Comparison of ENCODE assay signal across 8 cellular contexts in the genomic region with DNA sequence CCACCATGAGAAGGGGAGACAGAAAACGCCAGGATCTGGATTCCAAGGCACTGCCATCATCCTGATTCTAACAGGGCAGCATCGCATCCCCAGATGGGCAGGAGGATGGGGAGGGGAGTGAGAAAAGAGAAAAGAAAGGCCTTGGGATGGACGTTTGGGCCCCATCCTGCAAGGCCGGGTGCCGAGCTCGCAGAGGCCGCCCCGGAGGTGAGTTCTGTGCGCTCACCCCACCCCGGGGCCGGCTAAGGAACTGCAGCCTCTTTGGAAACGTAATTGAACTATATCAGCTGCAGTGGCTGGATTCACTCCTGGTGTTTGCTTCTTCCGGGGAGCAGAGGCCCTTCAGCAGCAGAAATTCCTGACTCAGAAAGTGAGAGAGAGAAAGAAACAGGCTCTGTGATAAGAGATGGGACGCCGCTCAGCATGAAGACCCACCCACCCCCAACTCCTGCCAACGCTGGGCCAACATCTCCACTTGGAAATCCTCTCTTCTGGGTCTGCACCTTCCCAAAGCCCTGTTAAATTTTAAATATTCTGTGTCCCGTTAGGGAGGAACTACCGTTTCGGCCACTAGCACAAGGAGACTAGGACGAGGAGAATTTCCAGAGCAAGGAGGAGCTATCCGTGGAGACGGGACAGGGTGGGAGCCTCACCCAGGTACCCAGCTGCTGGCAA. TPM values are rescaled to one million over a fixed set of nuclear protein-coding genes. Genes with fewer than 3 reads are reported as not detected.
A peak's percentile ranks its signal among the peaks of the same experiment; 100 is the strongest.
DNase-seq lines count a peak whose midpoint lies in the region; ATAC-seq and TF ChIP-seq lines count a peak whose summit lies in the region.

No MANE protein-coding gene starts in this region.

- H3K4me2 ChIP-seq in neural cell (ENCODE audit: low read length), result no peak overlapping the region

- ATAC-seq in CD8-positive, alpha-beta T cell, result peak; percentile 78
- peak; percentile 86 for ATAC-seq in GM19395 (IDR thresholded peaks at IDR 0.05; ENCODE audit: unreplicated experiment)
- ATAC-seq in HG03457 (IDR thresholded peaks at IDR 0.05; ENCODE audit: unreplicated experiment), result peak; percentile 50

- no peaks in the 10 kb centered on the region for H3K79me2 ChIP-seq in neural cell (replicated peaks; ENCODE audit: insufficient read depth, low read length)

- peaks cover 3% of the 10 kb centered on the region for H3K4me1 Mint-ChIP-seq in CD8-positive, alpha-beta T cell (ENCODE audit: low read depth)

- no peaks in the 10 kb centered on the region for H4K20me1 ChIP-seq in neural cell (ENCODE audit: insufficient read depth)

- H3K4me3 Mint-ChIP-seq in CD8-positive, alpha-beta T cell, result no peak overlapping the region

- intact Hi-C loops in CD8-positive, alpha-beta T cell (cut with DNase I, micrococcal nuclease), result loop anchor here (1.0 to 2.0 kb wide), 3 partner anchors 170 to 596 kb away; no protein-coding TSS in a partner anchor

- peak; percentile 19 to 70 (median 36) for DNase-seq in CD8-positive, alpha-beta T cell
- DNase-seq in NOMO-1 treated with DMSO at 0.1 percent for 48 hours (lab: John Stamatoyannopoulos, UW; ENCODE audit: unreplicated experiment) (peak; percentile 33), activated T-cell treated with anti-CD3 and anti-CD28 coated beads for 24 hours (ENCODE audit: low read depth) (peak; percentile 36), fibroblast of gingiva (ENCODE audit: low read depth) (peak; percentile 48)

- H2AFZ ChIP-seq in neural cell (ENCODE audit: low read depth, low read length), result peak overlapping the region; percentile 9

- no peaks in the 10 kb centered on the region for H3K9me2 ChIP-seq in neural cell (ENCODE audit: insufficient read depth, low read length)

- no peak overlapping the region for H3K27ac ChIP-seq in CD8-positive, alpha-beta T cell (ENCODE audit: low read depth, low read length)
- no peak overlapping the region for H3K27ac ChIP-seq in neural cell (ENCODE audit: low read length)
- peak overlapping the region; percentile 67 for H3K27ac ChIP-seq in subcutaneous abdominal adipose tissue (ENCODE audit: low read depth, low read length)

- no peaks in the 10 kb centered on the region for H3F3A ChIP-seq in neural cell (ENCODE audit: insufficient read depth, low read length, poor library complexity, severe bottlenecking)

- no peaks in the 10 kb centered on the region for H3K27me3 ChIP-seq in CD8-positive, alpha-beta T cell (ENCODE audit: insufficient read depth, low read length)
- no peaks in the 10 kb centered on the region for H3K27me3 ChIP-seq in neural cell (ENCODE audit: insufficient read depth, low read depth, low read length)
- H3K27me3 ChIP-seq in subcutaneous abdominal adipose tissue (ENCODE audit: control insufficient read depth in 5 of 5, insufficient read depth in 4 of 5, low read length in 5 of 5), result peaks cover 0 to 5% (median 0%) of the 10 kb centered on the region in 5 donors

- H3K9ac ChIP-seq in neural cell (ENCODE audit: low read length) (no peak overlapping the region), subcutaneous abdominal adipose tissue (ENCODE audit: low read length in 5 of 5) (peak overlapping the region in 1 of 5 donors; percentile 35)

- H3K36me3 ChIP-seq in CD8-positive, alpha-beta T cell (ENCODE audit: insufficient read depth, low read length), result no peaks in the 10 kb centered on the region
- H3K36me3 ChIP-seq in neural cell (ENCODE audit: insufficient read depth, low read length) (no peaks in the 10 kb centered on the region), subcutaneous abdominal adipose tissue (ENCODE audit: control insufficient read depth in 5 of 5, insufficient read depth in 5 of 5, low read length in 5 of 5) (no peaks in the 10 kb centered on the region)

- TF ChIP-seq RAD21 in neural cell (conservative IDR thresholded peaks at IDR 0.05), result peak; percentile 72

- H3K36me3 Mint-ChIP-seq in CD8-positive, alpha-beta T cell, result no peaks in the 10 kb centered on the region

- H3K4me3 ChIP-seq in CD8-positive, alpha-beta T cell (ENCODE audit: low read depth, low read length), result no peak overlapping the region
- H3K4me3 ChIP-seq in neural cell (ENCODE audit: low read length) (no peak overlapping the region), subcutaneous abdominal adipose tissue (ENCODE audit: low read depth in 1 of 5, low read length in 5 of 5) (no peak overlapping the region)

- no peaks in the 10 kb centered on the region for H3K9me3 Mint-ChIP-seq in CD8-positive, alpha-beta T cell

- no peak overlapping the region for H3K27ac Mint-ChIP-seq in CD8-positive, alpha-beta T cell

- TF ChIP-seq EP300 in neural cell (conservative IDR thresholded peaks at IDR 0.05; ENCODE audit: poor library complexity, severe bottlenecking), result no peak

- H3K4me1 ChIP-seq in CD8-positive, alpha-beta T cell (ENCODE audit: insufficient read depth, low read length), result no peaks in the 10 kb centered on the region
- peaks cover 6 to 29% (median 19%) of the 10 kb centered on the region in 5 donors for H3K4me1 ChIP-seq in subcutaneous abdominal adipose tissue (ENCODE audit: control insufficient read depth in 5 of 5, insufficient read depth in 5 of 5, low read length in 5 of 5)

- CTCF ChIA-PET in CD8-positive, alpha-beta T cell (lab: Charles Lee), result interaction anchor here (0.6 to 3.0 kb wide), 11 partner anchors 11 to 599 kb away, joined by 3 to 69 read pairs (median 4); no protein-coding TSS in a partner anchor

- POLR2A ChIA-PET in CD8-positive, alpha-beta T cell (lab: Charles Lee), result no interaction called here

- peaks cover 29% of the 10 kb centered on the region for H3K27me3 Mint-ChIP-seq in CD8-positive, alpha-beta T cell (ENCODE audit: low read depth)

- peak; percentile 62 for TF ChIP-seq CTCF in CD8-positive, alpha-beta T cell (IDR thresholded peaks at IDR 0.05)
- peak; percentile 75 for TF ChIP-seq CTCF in neural cell (IDR thresholded peaks at IDR 0.05; ENCODE audit: poor library complexity, severe bottlenecking)

- no peaks in the 10 kb centered on the region for H3K9me3 ChIP-seq in CD8-positive, alpha-beta T cell (ENCODE audit: low read length)
- H3K9me3 ChIP-seq in neural cell (ENCODE audit: low read length), result no peaks in the 10 kb centered on the region
- H3K9me3 ChIP-seq in subcutaneous abdominal adipose tissue (ENCODE audit: control insufficient read depth in 5 of 5, low read length in 5 of 5), result no peaks in the 10 kb centered on the region

TF ChIP-seq in neural cell, 6 proteins besides CTCF, POLR2A, EP300 and RAD21:
- TF ChIP-seq SMC3 (conservative IDR thresholded peaks at IDR 0.05; ENCODE audit: poor library complexity), result peak; percentile 75
- no peak for TF ChIP-seq TAF1 (IDR thresholded peaks at IDR 0.05; ENCODE audit: low read depth)
TF ChIP-seq in neural cell: peak in this region for 1.

RNA-seq across cellular contexts. Expression of gene SSTR2, which starts 8.5 kb away (rescaled TPM):
- total RNA-seq in CD8-positive, alpha-beta T cell, result not detected
- 7.7 and 8.1 TPM in 2 replicates for polyA plus RNA-seq in neural cell
- polyA minus RNA-seq in neural cell, result 12.9 and 14.9 TPM in 2 replicates

RNA-seq across cellular contexts. Expression of gene COG1, which starts 36.6 kb away (rescaled TPM):
- total RNA-seq in CD8-positive, alpha-beta T cell, result 10 to 100 TPM; 91.3 to 95.6 TPM
- 23.5 and 26.3 TPM in 2 replicates for polyA plus RNA-seq in neural cell
- 30.9 and 36.0 TPM in 2 replicates for polyA minus RNA-seq in neural cell
